28 cellular contexts compared by ENCODE assay signal in genomic region chr5:57405984-57406383, GRCh38.
A peak's percentile ranks its signal among the peaks of the same experiment; 100 is the strongest.
DNase-seq lines count a peak whose midpoint lies in the region; ATAC-seq, FAIRE-seq and TF ChIP-seq lines count a peak whose summit lies in the region.
"Had no signal": no experiment of that assay in that cellular context is flagged by ENCODE, and none has a peak within 500 bp of the region (broad histone marks: within the 10 kb centered on the region; RNA-seq: fewer than 3 reads in every experiment).

No MANE protein-coding gene starts in this region.

- TF ChIP-seq EP300 in HepG2 (IDR thresholded peaks at IDR 0.05; ENCODE audit: low read depth in 2 of 2, low read length in 2 of 2) (no peak), HepG2 (CRISPR knock-in tag; IDR thresholded peaks at IDR 0.05; ENCODE audit: borderline replicate concordance) (no peak), ovary (IDR thresholded peaks at IDR 0.05) (no peak)

- TF ChIP-seq CTCF in liver (IDR thresholded peaks at IDR 0.05; ENCODE audit: low read depth, low read length, missing input control) (no peak), HepG2 (CRISPR knock-in tag; IDR thresholded peaks at IDR 0.05) (no peak), fibroblast of pulmonary artery (IDR thresholded peaks at IDR 0.05; ENCODE audit: low read length, missing control alignments) (no peak), ovary (IDR thresholded peaks at IDR 0.05) (no peak), neural progenitor cell (IDR thresholded peaks at IDR 0.05) (no peak), endodermal cell (conservative IDR thresholded peaks at IDR 0.05) (no peak)

- no peaks in the 10 kb centered on the region for H3K9me3 ChIP-seq in liver (ENCODE audit: control insufficient read depth in 4 of 4, low read length in 3 of 4)
- H3K9me3 ChIP-seq in HepG2 (ENCODE audit: low read length): no peaks in the 10 kb centered on the region
- no peaks in the 10 kb centered on the region for H3K9me3 ChIP-seq in ovary
- H3K9me3 ChIP-seq in neural progenitor cell (ENCODE audit: low read depth): no peaks in the 10 kb centered on the region
- H3K9me3 ChIP-seq in endodermal cell (ENCODE audit: control insufficient read depth, low read length): no peaks in the 10 kb centered on the region
- H3K9me3 ChIP-seq: colonic mucosa, psoas muscle, SJSA1 had no signal

- H2AFZ ChIP-seq in HepG2 (ENCODE audit: low read length): no peak overlapping the region
- no peak overlapping the region for H2AFZ ChIP-seq in neural progenitor cell (replicated peaks)

- H3F3A ChIP-seq in neural progenitor cell (ENCODE audit: low read depth): no peaks in the 10 kb centered on the region

- H4K20me1 ChIP-seq in HepG2 (ENCODE audit: insufficient read depth, low read length) (no peaks in the 10 kb centered on the region), neural progenitor cell (ENCODE audit: low read depth) (no peaks in the 10 kb centered on the region)

- no peak for DNase-seq in HepG2 (ENCODE audit: low spot score)
- DNase-seq in fibroblast of pulmonary artery (ENCODE audit: low read depth): peak; percentile 69
- DNase-seq in ovary: no peak
- DNase-seq in neural progenitor cell (ENCODE audit: low spot score): no peak
- DNase-seq in stimulated activated CD8-positive, alpha-beta memory T cell treated with anti-CD3 and anti-CD28 coated beads, Interleukin-4, amount 100 ng/mL, for 48 hours: no peak
- no peak for DNase-seq in endodermal cell
- DNase-seq: activated CD4-positive, alpha-beta T cell treated with anti-CD3 and anti-CD28 coated beads, Interleukin-2, amount 10 ng/mL, durations not matched to agents 24 days and 14 days; activated naive CD4-positive, alpha-beta T cell treated with anti-CD3 and anti-CD28 coated beads, Interleukin-2, amount 50 U/mL, for 16 hours; colonic mucosa; foreskin keratinocyte; hippocampal formation; NCI-H1092; NCI-H1930; NCI-H345; PC-9; psoas muscle; stimulated activated naive CD4-positive, alpha-beta T cell; T-helper 1 cell had no signal

- H3K27ac ChIP-seq in liver (ENCODE audit: low read depth in 1 of 2, low read length in 2 of 2): no peak overlapping the region
- H3K27ac ChIP-seq in HepG2 (ENCODE audit: extremely low read length, insufficient read depth, low read length): no peak overlapping the region
- peak overlapping the region; percentile 71 for H3K27ac ChIP-seq in ovary
- H3K27ac ChIP-seq in neural progenitor cell: no peak overlapping the region
- H3K27ac ChIP-seq in endodermal cell (ENCODE audit: low read depth, low read length): no peak overlapping the region
- H3K27ac ChIP-seq: colonic mucosa, foreskin keratinocyte, KMS-11, PC-9, psoas muscle, SJSA1 had no signal

- BruUV-seq in HepG2 (replicated peaks; lab: Mats Ljungman, UMichigan): no TSS peak

- TF ChIP-seq POLR2A in HepG2 (IDR thresholded peaks at IDR 0.05; ENCODE audit: insufficient read depth in 1 of 2, low read depth in 2 of 2, low read length in 2 of 2) (no peak), ovary (IDR thresholded peaks at IDR 0.05) (no peak)

- no peak overlapping the region for H3K9ac ChIP-seq in liver (ENCODE audit: low read depth in 1 of 2, low read length in 2 of 2)
- H3K9ac ChIP-seq in HepG2 (ENCODE audit: insufficient read depth, low read depth, low read length): no peak overlapping the region
- H3K9ac ChIP-seq in neural progenitor cell: no peak overlapping the region
- H3K9ac ChIP-seq in endodermal cell (ENCODE audit: extremely low read depth, low read length, poor library complexity, severe bottlenecking): no peak overlapping the region
- H3K9ac ChIP-seq: KMS-11 had no signal

- H3K27me3 Mint-ChIP-seq in neural progenitor cell (ENCODE audit: insufficient read depth, low read depth) (no peaks in the 10 kb centered on the region), endodermal cell (ENCODE audit: insufficient read depth) (no peaks in the 10 kb centered on the region)
- H3K27me3 Mint-ChIP-seq: type B pancreatic cell had no signal

- H3K4me1 Mint-ChIP-seq in neural progenitor cell (no peaks in the 10 kb centered on the region), endodermal cell (no peaks in the 10 kb centered on the region)
- H3K4me1 Mint-ChIP-seq: activated CD4-positive, alpha-beta T cell treated with anti-CD3 and anti-CD28 coated beads, Interleukin-2, amount 10 ng/mL, durations not matched to agents 24 days and 14 days had no signal

- H3K4me1 ChIP-seq in liver (ENCODE audit: control insufficient read depth in 4 of 4, insufficient read depth in 4 of 4, low read length in 3 of 4): peaks cover 10 to 39% (median 26%) of the 10 kb centered on the region in 4 donors
- H3K4me1 ChIP-seq in HepG2 (ENCODE audit: insufficient read depth, low read length): no peaks in the 10 kb centered on the region
- H3K4me1 ChIP-seq in ovary (ENCODE audit: insufficient read depth): peaks cover 20% of the 10 kb centered on the region
- no peaks in the 10 kb centered on the region for H3K4me1 ChIP-seq in neural progenitor cell
- no peaks in the 10 kb centered on the region for H3K4me1 ChIP-seq in endodermal cell (ENCODE audit: control insufficient read depth, insufficient read depth, low read length)
- H3K4me1 ChIP-seq: colonic mucosa, foreskin keratinocyte, SJSA1 had no signal

- H3K36me3 Mint-ChIP-seq in neural progenitor cell (no peaks in the 10 kb centered on the region), endodermal cell (ENCODE audit: low read depth) (no peaks in the 10 kb centered on the region)
- H3K36me3 Mint-ChIP-seq: CD14-positive monocyte, type B pancreatic cell had no signal

- H3K27me3 ChIP-seq in liver (ENCODE audit: control insufficient read depth in 4 of 4, insufficient read depth in 4 of 4, low read length in 3 of 4) (no peaks in the 10 kb centered on the region), HepG2 (ENCODE audit: control insufficient read depth in 1 of 2, insufficient read depth in 2 of 2, low read length in 2 of 2) (no peaks in the 10 kb centered on the region), ovary (no peaks in the 10 kb centered on the region), neural progenitor cell (no peaks in the 10 kb centered on the region), endodermal cell (ENCODE audit: control insufficient read depth, insufficient read depth, low read length, poor library complexity, severe bottlenecking) (no peaks in the 10 kb centered on the region)
- H3K27me3 ChIP-seq: colonic mucosa, foreskin keratinocyte, SJSA1 had no signal

- H3K4me3 ChIP-seq in liver (ENCODE audit: low read depth in 1 of 3, low read length in 3 of 3) (no peak overlapping the region), HepG2 (replicated peaks in 1 of 3; ENCODE audit: insufficient read depth in 1 of 3, low read depth in 2 of 3, low read length in 3 of 3) (no peak overlapping the region), fibroblast of pulmonary artery (replicated peaks; ENCODE audit: low read depth, low read length) (no peak overlapping the region), ovary (no peak overlapping the region), neural progenitor cell (no peak overlapping the region), endodermal cell (ENCODE audit: low read length) (no peak overlapping the region)
- H3K4me3 ChIP-seq: colonic mucosa, lung, PC-9, psoas muscle, SJSA1, smooth muscle cell had no signal

- CTCF ChIA-PET in HepG2 (lab: Yijun Ruan, JAX; ENCODE audit: low intra/inter-chr PET ratio, low total read pairs): no interaction called here

- H3K27ac Mint-ChIP-seq in neural progenitor cell (no peak overlapping the region), endodermal cell (no peak overlapping the region)
- H3K27ac Mint-ChIP-seq: activated CD4-positive, alpha-beta T cell treated with anti-CD3 and anti-CD28 coated beads, Interleukin-2, amount 10 ng/mL, durations not matched to agents 24 days and 14 days; CD14-positive monocyte; type B pancreatic cell had no signal

- H3K4me2 ChIP-seq in HepG2 (ENCODE audit: low read depth, low read length) (no peak overlapping the region), neural progenitor cell (no peak overlapping the region)
- H3K4me2 ChIP-seq: KMS-11, PC-9, smooth muscle cell had no signal

- POLR2A ChIA-PET in HepG2 (lab: Yijun Ruan, JAX): no interaction called here

- FAIRE-seq in HepG2 (lab: Jason Lieb, UNC): no peak
- FAIRE-seq: endometrium, GM19239 had no signal

- intact Hi-C loops in HepG2 (cut with micrococcal nuclease; ENCODE audit: unreplicated experiment): no loop called here
- intact Hi-C loops in ovary (cut with DNase I): loop anchor here in 1 of 4 donors (10.0 kb wide), 1 partner anchor 49 kb away; no protein-coding TSS in a partner anchor

- ATAC-seq in HepG2 (no peak), GM18519 (IDR thresholded peaks at IDR 0.05; ENCODE audit: low FRiP score, unreplicated experiment) (no peak)
- ATAC-seq: foreskin keratinocyte, psoas muscle had no signal

- no peaks in the 10 kb centered on the region for H3K36me3 ChIP-seq in liver (ENCODE audit: control insufficient read depth in 4 of 4, insufficient read depth in 3 of 4, low read depth in 1 of 4, low read length in 3 of 4)
- no peaks in the 10 kb centered on the region for H3K36me3 ChIP-seq in HepG2 (replicated peaks in 1 of 2; ENCODE audit: control insufficient read depth in 1 of 2, insufficient read depth in 2 of 2, low read length in 2 of 2)
- no peaks in the 10 kb centered on the region for H3K36me3 ChIP-seq in ovary
- no peaks in the 10 kb centered on the region for H3K36me3 ChIP-seq in neural progenitor cell
- no peaks in the 10 kb centered on the region for H3K36me3 ChIP-seq in endodermal cell (ENCODE audit: control insufficient read depth, insufficient read depth, low read length)
- H3K36me3 ChIP-seq: colonic mucosa, SJSA1 had no signal

- in situ Hi-C loops in HepG2 (cut with HindIII; ENCODE audit: extremely low pct_ligation_motif_present, low pct_unique_long_range_greater_than_20kb): no loop called here

- H3K79me2 ChIP-seq in HepG2 (ENCODE audit: insufficient read depth, low read length): no peaks in the 10 kb centered on the region
- no peaks in the 10 kb centered on the region for H3K79me2 ChIP-seq in neural progenitor cell (ENCODE audit: low read depth)

- no peak overlapping the region for H3K4me3 Mint-ChIP-seq in neural progenitor cell
- H3K4me3 Mint-ChIP-seq in endodermal cell: no peak overlapping the region
- H3K4me3 Mint-ChIP-seq: activated CD4-positive, alpha-beta T cell treated with anti-CD3 and anti-CD28 coated beads, Interleukin-2, amount 10 ng/mL, durations not matched to agents 24 days and 14 days; CD14-positive monocyte; type B pancreatic cell had no signal

- H3K9me3 Mint-ChIP-seq in neural progenitor cell (no peaks in the 10 kb centered on the region), endodermal cell (no peaks in the 10 kb centered on the region)
- H3K9me3 Mint-ChIP-seq: type B pancreatic cell had no signal

- TF ChIP-seq RAD21 in liver (IDR thresholded peaks at IDR 0.05) (no peak), HepG2 (CRISPR knock-in tag; IDR thresholded peaks at IDR 0.05) (no peak)

TF ChIP-seq in liver, 16 proteins besides CTCF, POLR2A, EP300 and RAD21 (continues in another document):
- TF ChIP-seq HNF4A (conservative IDR thresholded peaks at IDR 0.05): peak in 1 of 2 donors; percentile 39
- TF ChIP-seq EGR1 (IDR thresholded peaks at IDR 0.05; ENCODE audit: low read depth in 2 of 2): no peak
- TF ChIP-seq SP1 (IDR thresholded peaks at IDR 0.05): peak; percentile 13

TF ChIP-seq in HepG2, 621 proteins besides CTCF, POLR2A, EP300 and RAD21 (continues in another document):
- TF ChIP-seq SMAD9 (CRISPR knock-in tag; IDR thresholded peaks at IDR 0.05): no peak
- TF ChIP-seq ZFP82 (CRISPR knock-in tag; IDR thresholded peaks at IDR 0.05; ENCODE audit: borderline replicate concordance): no peak
- TF ChIP-seq GATAD2A (CRISPR knock-in tag; IDR thresholded peaks at IDR 0.05): no peak

Comparison
In these comparisons a context has a peak if more than half of its experiments do, and no peak if none do; other contexts are left out.
1. H3K27ac ChIP-seq: peak in ovary (2 of 2); none in liver (0 of 2), HepG2 (single experiment), neural progenitor cell (single experiment) and endodermal cell (single experiment).